ENCODE assay signal across 12 cellular contexts in genomic region chr1:167298328-167298727, GRCh38.
"Had no signal": no experiment of that assay in that cellular context is flagged by ENCODE, and none has a peak within 500 bp of the region (broad histone marks: within the 10 kb centered on the region; RNA-seq: fewer than 3 reads in every experiment).

No MANE protein-coding gene starts in this region.

- H3K4me3 ChIP-seq: thyroid gland, vagina had no signal

- DNase-seq: activated B cell treated with CpG ODN at 0.5 μM for 24 hours; activated CD4-positive, alpha-beta T cell treated with anti-CD3 and anti-CD28 coated beads, Interleukin-2, amount 10 ng/mL, durations not matched to agents 7 days and 5 days; activated CD8-positive, alpha-beta memory T cell treated with anti-CD3 and anti-CD28 coated beads for 24 hours; activated naive CD4-positive, alpha-beta T cell treated with anti-CD3 and anti-CD28 coated beads, Interleukin-2, amount 10 ng/mL, durations not matched to agents 7 days and 5 days; brain microvascular endothelial cell; effector CD8-positive, alpha-beta T cell; hypothalamus; stimulated activated CD4-positive, alpha-beta T cell treated with anti-CD3 and anti-CD28 coated beads, Interleukin-15, amount 100 ng/mL, for 24 hours; thyroid gland had no signal

- H3K36me3 ChIP-seq: brain microvascular endothelial cell, thyroid gland, vagina had no signal

- H3K27me3 ChIP-seq: brain microvascular endothelial cell, thyroid gland, vagina had no signal

- H3K9me3 ChIP-seq: thyroid gland, vagina had no signal

- H3K27ac ChIP-seq: brain microvascular endothelial cell, epithelial cell of prostate, thyroid gland, vagina had no signal

- ATAC-seq: natural killer cell treated with Interleukin-12 subunit alpha and Interleukin-12 subunit beta and Interleukin-15 and Interleukin-18, amount 100 ng/mL, for 72 hours had no signal
